Comparison of ENCODE assay signal across 8 cellular contexts in genomic region chr4:2469192-2469984, GRCh38. TPM values are rescaled to one million over a fixed set of nuclear protein-coding genes. Genes with fewer than 3 reads are reported as not detected.
A peak's percentile ranks its signal among the peaks of the same experiment; 100 is the strongest.
DNase-seq lines count a peak whose midpoint lies in the region; ATAC-seq and TF ChIP-seq lines count a peak whose summit lies in the region.

No MANE protein-coding gene starts in this region.

- peak overlapping the region; percentile 67 for H2AFZ ChIP-seq in mesenchymal stem cell (ENCODE audit: low read depth, low read length)

- no peak overlapping the region for H2BK5ac ChIP-seq in mesenchymal stem cell (ENCODE audit: low read depth, low read length, poor library complexity, severe bottlenecking)

- H3K4me3 ChIP-seq in coronary artery (peak overlapping the region; percentile 89), mesenchymal stem cell (ENCODE audit: insufficient read depth in 1 of 2, low read depth in 1 of 2, low read length in 2 of 2) (peak overlapping the region; percentile 93 to 97)

- H3K4me2 ChIP-seq in mesenchymal stem cell (ENCODE audit: low read length, poor library complexity, severe bottlenecking), result peak overlapping the region; percentile 65

- peaks cover 12% of the 10 kb centered on the region for H3K9me3 ChIP-seq in mesenchymal stem cell (ENCODE audit: control insufficient read depth, low read length)

- H2AK5ac ChIP-seq in mesenchymal stem cell (ENCODE audit: low read length, severe bottlenecking), result no peak overlapping the region

- H2BK12ac ChIP-seq in mesenchymal stem cell (ENCODE audit: low read length in 2 of 2), result no peak overlapping the region

- ATAC-seq in GM21619 (IDR thresholded peaks at IDR 0.05; ENCODE audit: unreplicated experiment), result peak; percentile 49
- peak; percentile 59 for ATAC-seq in activated CD4-positive, alpha-beta T cell treated with anti-CD3 and anti-CD28 coated beads for 36 hours

- peak overlapping the region; percentile 53 to 58 for H3K18ac ChIP-seq in mesenchymal stem cell (ENCODE audit: low read depth in 1 of 2, low read length in 2 of 2)

- peak overlapping the region; percentile 85 for H4K91ac ChIP-seq in mesenchymal stem cell (ENCODE audit: low read length)

- peak overlapping the region; percentile 83 for H4K8ac ChIP-seq in mesenchymal stem cell (ENCODE audit: low read length)

- peaks cover 8% of the 10 kb centered on the region for H3K4me1 ChIP-seq in mesenchymal stem cell (ENCODE audit: control insufficient read depth, insufficient read depth, low read depth, low read length)

- TF ChIP-seq CTCF in GM10248 (IDR thresholded peaks at IDR 0.05; ENCODE audit: control extremely low read depth, extremely low read depth, low read depth, missing control alignments), result no peak
- TF ChIP-seq CTCF in coronary artery (IDR thresholded peaks at IDR 0.05), result no peak

- no peak overlapping the region for H2BK15ac ChIP-seq in mesenchymal stem cell (ENCODE audit: low read depth, poor library complexity, severe bottlenecking)

- H3K23ac ChIP-seq in mesenchymal stem cell (ENCODE audit: low read length in 2 of 2), result peak overlapping the region in 1 of 2 experiments; percentile 71

- H3K4me1 Mint-ChIP-seq in IgD-negative memory B cell, result peaks cover 25 to 33% (median 29%) of the 10 kb centered on the region in 3 donors
- H3K4me1 Mint-ChIP-seq in activated CD4-positive, alpha-beta T cell treated with anti-CD3 and anti-CD28 coated beads for 36 hours, result peaks cover 42% of the 10 kb centered on the region

- no peaks in the 10 kb centered on the region for H3K27me3 Mint-ChIP-seq in IgD-negative memory B cell
- H3K27me3 Mint-ChIP-seq in activated CD4-positive, alpha-beta T cell treated with anti-CD3 and anti-CD28 coated beads for 36 hours, result no peaks in the 10 kb centered on the region

- H3K27ac Mint-ChIP-seq in IgD-negative memory B cell, result peak overlapping the region; percentile 97 to 100 (median 99)
- H3K27ac Mint-ChIP-seq in activated CD4-positive, alpha-beta T cell treated with anti-CD3 and anti-CD28 coated beads for 36 hours, result peak overlapping the region; percentile 93

- H3K4me3 Mint-ChIP-seq in IgD-negative memory B cell, result peak overlapping the region; percentile 97 to 98 (median 98)
- H3K4me3 Mint-ChIP-seq in activated CD4-positive, alpha-beta T cell treated with anti-CD3 and anti-CD28 coated beads for 36 hours, result peak overlapping the region; percentile 99

- peaks cover 4% of the 10 kb centered on the region for H3K79me1 ChIP-seq in mesenchymal stem cell (replicated peaks; ENCODE audit: low read length, poor library complexity, severe bottlenecking)

- H3K36me3 Mint-ChIP-seq in IgD-negative memory B cell, result no peaks in the 10 kb centered on the region
- H3K36me3 Mint-ChIP-seq in activated CD4-positive, alpha-beta T cell treated with anti-CD3 and anti-CD28 coated beads for 36 hours (ENCODE audit: low read depth), result peaks cover 52% of the 10 kb centered on the region

- peaks cover 21 to 27% of the 10 kb centered on the region in 2 experiments for H3K36me3 ChIP-seq in mesenchymal stem cell (ENCODE audit: control insufficient read depth in 1 of 2, insufficient read depth in 2 of 2, low read depth in 1 of 2, low read length in 2 of 2)

- H3K14ac ChIP-seq in mesenchymal stem cell (ENCODE audit: low read length in 2 of 2), result peak overlapping the region in 1 of 2 experiments; percentile 49

- no peaks in the 10 kb centered on the region for H3K27me3 ChIP-seq in mesenchymal stem cell (ENCODE audit: control insufficient read depth in 1 of 2, insufficient read depth in 1 of 2, low read length in 2 of 2)

- DNase-seq in GM10248 (ENCODE audit: extremely low spot score) (peak; percentile 80), coronary artery (ENCODE audit: low spot score) (no peak), mesenchymal stem cell (peak; percentile 49), NCI-H1092 treated with DMSO at 0.1 percent for 48 hours (lab: John Stamatoyannopoulos, UW) (no peak)
- DNase-seq in activated CD4-positive, alpha-beta T cell treated with anti-CD3 and anti-CD28 coated beads for 36 hours, result peak; percentile 87
- DNase-seq in stimulated activated CD8-positive, alpha-beta memory T cell treated with anti-CD3 and anti-CD28 coated beads, Interleukin-15, amount 100 ng/mL, for 48 hours (ENCODE audit: low read depth in 2 of 2), result peak; percentile 67 to 71

- CTCF ChIA-PET in GM10248 (lab: Yijun Ruan, JAX), result interaction anchor here (0.8 to 2.6 kb wide), 13 partner anchors 8 to 249 kb away, joined by 3 to 11 read pairs (median 4); partner anchors contain the start of genes HAUS3 and POLN
- CTCF ChIA-PET in activated CD4-positive, alpha-beta T cell treated with anti-CD3 and anti-CD28 coated beads for 36 hours (lab: Charles Lee), result interaction anchor here (0.6 to 1.7 kb wide), 14 partner anchors 14 to 282 kb away, joined by 3 to 10 read pairs (median 3); partner anchors contain the start of gene MXD4

- WGBS in mesenchymal stem cell, result under 1% methylated on average over 78 of the region's 78 CpGs

- H2BK120ac ChIP-seq in mesenchymal stem cell (ENCODE audit: low read depth, low read length), result peak overlapping the region; percentile 44

- peak overlapping the region; percentile 70 to 88 for H3K27ac ChIP-seq in coronary artery
- peak overlapping the region; percentile 85 for H3K27ac ChIP-seq in mesenchymal stem cell (ENCODE audit: low read length, poor library complexity, severe bottlenecking)

- intact Hi-C loops in activated CD4-positive, alpha-beta T cell treated with anti-CD3 and anti-CD28 coated beads for 36 hours (cut with DNase I, micrococcal nuclease), result loop anchor here (1.0 to 5.0 kb wide), 21 partner anchors 16 to 823 kb away; partner anchors contain the start of genes CFAP99 (in 2 of the 2), FAM193A (in 2 of the 2), HAUS3 (in 2 of the 2) and MXD4 (in 2 of the 2)

- no peaks in the 10 kb centered on the region for H3K9me3 Mint-ChIP-seq in IgD-negative memory B cell
- no peaks in the 10 kb centered on the region for H3K9me3 Mint-ChIP-seq in activated CD4-positive, alpha-beta T cell treated with anti-CD3 and anti-CD28 coated beads for 36 hours (ENCODE audit: low read depth)

- H3K4ac ChIP-seq in mesenchymal stem cell (ENCODE audit: low read depth in 1 of 2, low read length in 2 of 2), result peak overlapping the region; percentile 39 to 62

- peak overlapping the region; percentile 96 for H3K9ac ChIP-seq in mesenchymal stem cell (ENCODE audit: low read length)

- POLR2A ChIA-PET in GM10248 (lab: Yijun Ruan, JAX), result interaction anchor here (1.0 to 1.5 kb wide), 3 partner anchors 12 to 66 kb away, joined by 3 to 6 read pairs (median 3); no protein-coding TSS in a partner anchor
- POLR2A ChIA-PET in activated CD4-positive, alpha-beta T cell treated with anti-CD3 and anti-CD28 coated beads for 36 hours (lab: Charles Lee), result interaction anchor here (0.5 to 2.6 kb wide), 15 partner anchors 11 to 485 kb away, joined by 3 to 17 read pairs (median 4); partner anchors contain the start of genes FAM193A, HAUS3, MXD4 and POLN

RNA-seq across cellular contexts. Expression of gene RNF4, which starts 0.5 kb away (rescaled TPM):
- 94.0 TPM for polyA plus RNA-seq in IgD-negative memory B cell
- total RNA-seq in activated CD4-positive, alpha-beta T cell treated with anti-CD3 and anti-CD28 coated beads for 36 hours, result 10 to 100 TPM; 87.5 to 94.1 TPM
- polyA plus RNA-seq in mesenchymal stem cell (2013, experiment 1 of 2), result 50.8 TPM
- 49.7 TPM for polyA plus RNA-seq in mesenchymal stem cell (2013, experiment 2 of 2)

RNA-seq across cellular contexts. Expression of gene CFAP99, which starts 50.6 kb away (rescaled TPM):
- not detected for polyA plus RNA-seq in IgD-negative memory B cell
- under 1 TPM in 1 of 2 experiments, not detected in 1; 0.05 TPM for total RNA-seq in activated CD4-positive, alpha-beta T cell treated with anti-CD3 and anti-CD28 coated beads for 36 hours
- polyA plus RNA-seq in mesenchymal stem cell (2013, experiment 1 of 2), result 0.03 TPM
- not detected for polyA plus RNA-seq in mesenchymal stem cell (2013, experiment 2 of 2)

RNA-seq across cellular contexts. Expression of gene ZFYVE28, which starts 50.9 kb away (rescaled TPM):
- polyA plus RNA-seq in IgD-negative memory B cell, result 1.0 TPM
- total RNA-seq in activated CD4-positive, alpha-beta T cell treated with anti-CD3 and anti-CD28 coated beads for 36 hours, result 1 to 10 TPM; 8.7 to 9.3 TPM
- 1.0 TPM for polyA plus RNA-seq in mesenchymal stem cell (2013, experiment 1 of 2)
- 1.2 TPM for polyA plus RNA-seq in mesenchymal stem cell (2013, experiment 2 of 2)

Comparison
In these comparisons a context has a peak if more than half of its experiments do, and no peak if none do; other contexts are left out.
1. DNase-seq: peak in GM10248 (single experiment), activated CD4-positive, alpha-beta T cell treated with anti-CD3 and anti-CD28 coated beads for 36 hours (single experiment), mesenchymal stem cell (single experiment) and stimulated activated CD8-positive, alpha-beta memory T cell treated with anti-CD3 and anti-CD28 coated beads, Interleukin-15, amount 100 ng/mL, for 48 hours (2 of 2); none in coronary artery (single experiment) and NCI-H1092 treated with DMSO at 0.1 percent for 48 hours (single experiment).